In the genomic region with DNA sequence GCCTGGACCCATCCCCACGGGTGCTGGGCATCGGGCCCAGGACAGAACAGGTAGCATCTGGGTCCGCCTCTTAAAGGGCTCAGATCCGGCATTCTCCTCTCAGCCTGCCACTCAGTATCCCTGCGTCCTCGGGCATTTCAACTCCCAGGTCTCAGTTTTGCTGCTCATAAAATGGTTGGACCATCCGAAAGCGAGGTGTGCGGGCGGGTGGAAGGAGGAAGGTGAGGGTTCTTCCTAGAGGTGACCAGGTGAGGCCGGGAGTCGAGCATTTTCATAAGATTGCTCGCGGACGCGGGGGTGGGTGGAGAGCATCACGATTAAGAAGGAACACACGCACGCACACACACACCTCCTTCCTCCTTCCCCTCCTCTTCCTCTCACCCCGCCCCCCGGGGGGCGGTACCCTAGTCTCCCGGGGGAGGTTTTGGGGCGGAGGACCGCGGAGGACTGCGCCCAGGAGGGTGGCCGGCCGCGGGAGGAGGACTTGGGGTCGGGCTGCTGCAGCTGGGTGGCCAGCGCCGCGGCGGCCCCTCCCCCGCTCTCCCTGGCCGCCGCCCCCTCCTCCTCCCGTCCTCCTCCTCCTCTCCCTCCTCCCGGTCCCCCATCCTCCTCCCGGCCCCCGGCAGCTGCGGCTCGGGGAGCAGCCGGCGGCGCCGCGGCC, we compare ENCODE assay signal across 8 cellular contexts.
DNase-seq lines count a peak whose midpoint lies in the region; ATAC-seq and TF ChIP-seq lines count a peak whose summit lies in the region.

No MANE protein-coding gene starts in this region.

- H3K27ac ChIP-seq in BLaER1 treated with 17β-estradiol and CSF1 and Interleukin-3, amounts not matched to agents 10 nM and 100 nM = peak overlapping the region in 2 of 11 experiments; percentile 32 to 49; a peak in 2 of 22 replicates

- no peaks in the 10 kb centered on the region for H3K36me3 Mint-ChIP-seq in activated CD4-positive, alpha-beta T cell treated with anti-CD3 and anti-CD28 coated beads, Interleukin-2, amount 10 ng/mL, durations not matched to agents 24 days and 14 days (ENCODE audit: low read depth)
- no peaks in the 10 kb centered on the region for H3K36me3 Mint-ChIP-seq in osteocyte (ENCODE audit: unreplicated experiment)

- H3K27me3 Mint-ChIP-seq in activated CD4-positive, alpha-beta T cell treated with anti-CD3 and anti-CD28 coated beads, Interleukin-2, amount 10 ng/mL, durations not matched to agents 24 days and 14 days = peaks cover 23% of the 10 kb centered on the region
- H3K27me3 Mint-ChIP-seq in osteocyte (ENCODE audit: unreplicated experiment) = peaks cover 50% of the 10 kb centered on the region

- in situ Hi-C loops in ACHN (cut with HindIII; ENCODE audit: low pct_ligation_motif_present, low pct_unique_long_range_greater_than_20kb, low sequenced_read_pairs) = no loop called here

- H3K9me3 ChIP-seq in BLaER1 treated with 17β-estradiol and CSF1 and Interleukin-3, amounts not matched to agents 10 nM and 100 nM (replicated peaks in 1 of 11) = no peaks in the 10 kb centered on the region

- CTCF ChIA-PET in HEK293T (lab: Yijun Ruan, JAX) = no interaction called here

- peaks cover 0 to 9% (median 2%) of the 10 kb centered on the region in 10 experiments; a peak in 8 of 20 replicates for H3K4me1 ChIP-seq in BLaER1 treated with 17β-estradiol and CSF1 and Interleukin-3, amounts not matched to agents 10 nM and 100 nM

- peaks cover 0 to 19% (median 0%) of the 10 kb centered on the region in 11 experiments; a peak in 5 of 22 replicates for H3K27me3 ChIP-seq in BLaER1 treated with 17β-estradiol and CSF1 and Interleukin-3, amounts not matched to agents 10 nM and 100 nM

- H3K4me3 ChIP-seq in BLaER1 treated with 17β-estradiol and CSF1 and Interleukin-3, amounts not matched to agents 10 nM and 100 nM = peak overlapping the region; percentile 40 to 72 (median 63)

- peak overlapping the region; percentile 52 for H3K27ac Mint-ChIP-seq in activated CD4-positive, alpha-beta T cell treated with anti-CD3 and anti-CD28 coated beads, Interleukin-2, amount 10 ng/mL, durations not matched to agents 24 days and 14 days
- no peak overlapping the region for H3K27ac Mint-ChIP-seq in osteocyte (ENCODE audit: unreplicated experiment)

- H3K4me2 ChIP-seq in BLaER1 treated with 17β-estradiol and CSF1 and Interleukin-3, amounts not matched to agents 10 nM and 100 nM = peak overlapping the region; percentile 57 to 82 (median 66)

- peak; percentile 50 for ATAC-seq in esophagus mucosa

- POLR2A ChIA-PET in HEK293T (lab: Yijun Ruan, JAX) = no interaction called here

- H3K9me3 Mint-ChIP-seq in activated CD4-positive, alpha-beta T cell treated with anti-CD3 and anti-CD28 coated beads, Interleukin-2, amount 10 ng/mL, durations not matched to agents 24 days and 14 days = no peaks in the 10 kb centered on the region
- no peaks in the 10 kb centered on the region for H3K9me3 Mint-ChIP-seq in osteocyte (ENCODE audit: unreplicated experiment)

- H3K4me1 Mint-ChIP-seq in activated CD4-positive, alpha-beta T cell treated with anti-CD3 and anti-CD28 coated beads, Interleukin-2, amount 10 ng/mL, durations not matched to agents 24 days and 14 days = peaks cover 13% of the 10 kb centered on the region
- peaks cover 12% of the 10 kb centered on the region for H3K4me1 Mint-ChIP-seq in osteocyte (ENCODE audit: unreplicated experiment)

- intact Hi-C loops in activated CD4-positive, alpha-beta T cell treated with anti-CD3 and anti-CD28 coated beads, Interleukin-2, amount 10 ng/mL, durations not matched to agents 24 days and 14 days (cut with micrococcal nuclease) = no loop called here

- TF ChIP-seq CTCF in osteocyte (IDR thresholded peaks at IDR 0.05) = no peak

- no peaks in the 10 kb centered on the region for H4K20me1 ChIP-seq in BLaER1 treated with 17β-estradiol and CSF1 and Interleukin-3, amounts not matched to agents 10 nM and 100 nM

- H3K4me3 Mint-ChIP-seq in activated CD4-positive, alpha-beta T cell treated with anti-CD3 and anti-CD28 coated beads, Interleukin-2, amount 10 ng/mL, durations not matched to agents 24 days and 14 days = peak overlapping the region; percentile 81
- peak overlapping the region; percentile 66 for H3K4me3 Mint-ChIP-seq in osteocyte (ENCODE audit: unreplicated experiment)

- peak overlapping the region in 9 of 11 experiments; percentile 27 to 70 (median 62); a peak in 16 of 22 replicates for H3K9ac ChIP-seq in BLaER1 treated with 17β-estradiol and CSF1 and Interleukin-3, amounts not matched to agents 10 nM and 100 nM

- peak; percentile 41 for DNase-seq in HEK293T (ENCODE audit: extremely low spot score)
- peak; percentile 86 for DNase-seq in activated CD4-positive, alpha-beta T cell treated with anti-CD3 and anti-CD28 coated beads, Interleukin-2, amount 10 ng/mL, durations not matched to agents 24 days and 14 days
- DNase-seq in osteocyte (ENCODE audit: extremely low spot score, unreplicated experiment) = no peak
- DNase-seq in NCI-H2196 treated with DMSO at 0.1 percent for 48 hours (lab: John Stamatoyannopoulos, UW; ENCODE audit: unreplicated experiment) = no peak
- no peak for DNase-seq in ACHN
- DNase-seq in NCI-H2029 treated with DMSO at 0.1 percent for 48 hours (lab: John Stamatoyannopoulos, UW) = no peak

- H3K36me3 ChIP-seq in BLaER1 treated with 17β-estradiol and CSF1 and Interleukin-3, amounts not matched to agents 10 nM and 100 nM = no peaks in the 10 kb centered on the region

TF ChIP-seq in HEK293T, 16 proteins besides CTCF, POLR2A, EP300 and RAD21:
- TF ChIP-seq ARNT (IDR thresholded peaks at IDR 0.05) = no peak
- TF ChIP-seq CTBP1 (IDR thresholded peaks at IDR 0.05; ENCODE audit: borderline replicate concordance) = no peak
- no peak for TF ChIP-seq FOXK2 (IDR thresholded peaks at IDR 0.05)
- no peak for TF ChIP-seq LEF1 (IDR thresholded peaks at IDR 0.05; ENCODE audit: borderline replicate concordance)
- no peak for TF ChIP-seq FOXM1 (IDR thresholded peaks at IDR 0.05; ENCODE audit: borderline replicate concordance)
- no peak for TF ChIP-seq SUZ12 (IDR thresholded peaks at IDR 0.05)
- TF ChIP-seq, protein P1, sequence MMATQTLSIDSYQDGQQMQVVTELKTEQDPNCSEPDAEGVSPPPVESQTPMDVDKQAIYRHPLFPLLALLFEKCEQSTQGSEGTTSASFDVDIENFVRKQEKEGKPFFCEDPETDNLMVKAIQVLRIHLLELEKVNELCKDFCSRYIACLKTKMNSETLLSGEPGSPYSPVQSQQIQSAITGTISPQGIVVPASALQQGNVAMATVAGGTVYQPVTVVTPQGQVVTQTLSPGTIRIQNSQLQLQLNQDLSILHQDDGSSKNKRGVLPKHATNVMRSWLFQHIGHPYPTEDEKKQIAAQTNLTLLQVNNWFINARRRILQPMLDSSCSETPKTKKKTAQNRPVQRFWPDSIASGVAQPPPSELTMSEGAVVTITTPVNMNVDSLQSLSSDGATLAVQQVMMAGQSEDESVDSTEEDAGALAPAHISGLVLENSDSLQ (IDR thresholded peaks at IDR 0.05) = no peak
- TF ChIP-seq ELF4 (IDR thresholded peaks at IDR 0.05) = no peak
- TF ChIP-seq SP1 (IDR thresholded peaks at IDR 0.05) = no peak
- no peak for TF ChIP-seq HDGF (IDR thresholded peaks at IDR 0.05; ENCODE audit: borderline replicate concordance)
- TF ChIP-seq TARDBP (IDR thresholded peaks at IDR 0.05) = no peak
- no peak for TF ChIP-seq NFRKB (IDR thresholded peaks at IDR 0.05)
TF ChIP-seq in HEK293T: peak in this region for 0.

Comparison
In these comparisons a context has a peak if more than half of its experiments do, and no peak if none do; other contexts are left out.
1. DNase-seq: peak in HEK293T (single experiment) and activated CD4-positive, alpha-beta T cell treated with anti-CD3 and anti-CD28 coated beads, Interleukin-2, amount 10 ng/mL, durations not matched to agents 24 days and 14 days (single experiment); none in osteocyte (single experiment), NCI-H2196 treated with DMSO at 0.1 percent for 48 hours (single experiment), ACHN (single experiment) and NCI-H2029 treated with DMSO at 0.1 percent for 48 hours (single experiment).